ENCODE assay signal across 8 cellular contexts in genomic region chr12:120534703-120535655, GRCh38.
DNase-seq lines count a peak whose midpoint lies in the region; ATAC-seq and TF ChIP-seq lines count a peak whose summit lies in the region.

No MANE protein-coding gene starts in this region.

- H3K9me3 ChIP-seq in parathyroid adenoma (ENCODE audit: control insufficient read depth, low read length), result no peaks in the 10 kb centered on the region

- peak overlapping the region; percentile 61 for H2AFZ ChIP-seq in parathyroid adenoma

- H3K36me3 ChIP-seq in parathyroid adenoma (ENCODE audit: control insufficient read depth, insufficient read depth, low read length), result no peaks in the 10 kb centered on the region

- H3K27ac ChIP-seq in parathyroid adenoma, result peak overlapping the region; percentile 76

- no peak for TF ChIP-seq CTCF in AG10803 (conservative IDR thresholded peaks at IDR 0.05; ENCODE audit: low read length)
- no peak for TF ChIP-seq CTCF in parathyroid adenoma (IDR thresholded peaks at IDR 0.05)

- H3K27me3 ChIP-seq in parathyroid adenoma (ENCODE audit: control insufficient read depth, insufficient read depth, low read length), result no peaks in the 10 kb centered on the region

- peak; percentile 47 for ATAC-seq in GM19023 (IDR thresholded peaks at IDR 0.05; ENCODE audit: unreplicated experiment)
- peak; percentile 37 for ATAC-seq in HG03432 (IDR thresholded peaks at IDR 0.05; ENCODE audit: unreplicated experiment)
- no peak for ATAC-seq in GM18519 (IDR thresholded peaks at IDR 0.05; ENCODE audit: low FRiP score, unreplicated experiment)

- peak overlapping the region; percentile 93 for H3K9ac ChIP-seq in parathyroid adenoma

- peak overlapping the region; percentile 98 for H3K4me2 ChIP-seq in parathyroid adenoma (ENCODE audit: low read length)

- peak overlapping the region; percentile 95 for H3K4me3 ChIP-seq in AG10803 (ENCODE audit: low read length)
- H3K4me3 ChIP-seq in parathyroid adenoma (ENCODE audit: low read depth, low read length), result peak overlapping the region; percentile 96

- H3K4me1 ChIP-seq in parathyroid adenoma, result peaks cover 38% of the 10 kb centered on the region

- DNase-seq in AG10803 (ENCODE audit: low read depth) (peak; percentile 76), RKO (ENCODE audit: low spot score) (peak; percentile 93), activated gamma-delta T cell (lab: John Stamatoyannopoulos, UW) (peak; percentile 48), germinal center (ENCODE audit: low spot score) (peak; percentile 76)

- H3K79me2 ChIP-seq in parathyroid adenoma, result peaks cover 45% of the 10 kb centered on the region
